Comparison of ENCODE assay signal across 18 cellular contexts in the genomic region with DNA sequence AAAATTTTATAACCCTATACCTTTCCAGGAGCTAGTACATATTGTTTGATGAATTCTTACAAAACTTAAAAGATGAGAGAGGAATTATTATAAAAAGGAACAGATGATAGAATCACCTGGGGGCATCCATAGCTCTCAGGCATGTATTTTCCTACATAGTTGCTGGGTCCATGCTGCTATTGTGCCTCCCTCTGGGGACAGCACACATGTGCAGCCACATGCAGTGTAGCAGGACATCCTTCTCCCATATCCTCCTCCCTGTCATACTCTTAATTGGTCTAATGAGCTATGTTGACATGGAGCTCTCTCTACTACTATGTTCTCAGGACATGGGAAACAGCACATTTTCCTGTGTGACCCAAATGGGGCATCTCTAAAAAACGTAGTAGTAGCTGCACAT.
"Had no signal": no experiment of that assay in that cellular context is flagged by ENCODE, and none has a peak within 500 bp of the region (broad histone marks: within the 10 kb centered on the region; RNA-seq: fewer than 3 reads in every experiment).

No MANE protein-coding gene starts in this region.

- H3K9me3 ChIP-seq: adrenal gland, mucosa of descending colon, ovary, stomach, testis, upper lobe of left lung had no signal

- H3K79me2 ChIP-seq: hepatocyte had no signal

- H2AFZ ChIP-seq: hepatocyte had no signal

- H3K36me3 ChIP-seq: adrenal gland, ovary, stomach, upper lobe of left lung had no signal

- H3K4me1 ChIP-seq: adrenal gland, stomach, testis, upper lobe of left lung had no signal

- H3K4me3 ChIP-seq: adrenal gland, dorsolateral prefrontal cortex, hepatocyte, mucosa of descending colon, ovary, stomach, testis, upper lobe of left lung had no signal

- ATAC-seq: activated CD4-positive, alpha-beta T cell treated with anti-CD3 and anti-CD28 coated beads for 36 hours; activated CD8-positive, alpha-beta T cell treated with anti-CD3 and anti-CD28 coated beads for 36 hours; activated T-cell treated with anti-CD3 and anti-CD28 coated beads, Interleukin-2, amount 50 U/mL, for 4 hours; left ventricle myocardium superior; mucosa of descending colon; naive thymus-derived CD4-positive, alpha-beta T cell had no signal

- H3K27me3 ChIP-seq: adrenal gland, dorsolateral prefrontal cortex, hepatocyte, ovary, stomach, testis, upper lobe of left lung had no signal

- FAIRE-seq: kidney had no signal

- DNase-seq: activated CD4-positive, alpha-beta T cell treated with anti-CD3 and anti-CD28 coated beads for 36 hours; activated CD8-positive, alpha-beta T cell treated with anti-CD3 and anti-CD28 coated beads for 36 hours; activated effector memory CD4-positive, alpha-beta T cell treated with Interleukin-2 at 50 U/mL for 16 hours; activated naive CD4-positive, alpha-beta T cell treated with anti-CD3 and anti-CD28 coated beads, Interleukin-2, amount 50 U/mL, for 16 hours; activated T-cell treated with anti-CD3 and anti-CD28 coated beads, Interleukin-2, amount 50 U/mL, for 4 hours; adrenal gland; dorsolateral prefrontal cortex; kidney; left ventricle myocardium superior; naive thymus-derived CD4-positive, alpha-beta T cell; ovary; stimulated activated CD4-positive, alpha-beta T cell treated with anti-CD3 and anti-CD28 coated beads, Interleukin-1b, Interleukin-23, amount 100 ng/mL, for 48 hours; stomach; T-helper 9 cell; testis had no signal

- H3K27ac ChIP-seq: adrenal gland, dorsolateral prefrontal cortex, hepatocyte, ovary, stomach, testis, upper lobe of left lung had no signal

- H3K4me2 ChIP-seq: hepatocyte had no signal
